8 cellular contexts compared by ENCODE assay signal in the genomic region with DNA sequence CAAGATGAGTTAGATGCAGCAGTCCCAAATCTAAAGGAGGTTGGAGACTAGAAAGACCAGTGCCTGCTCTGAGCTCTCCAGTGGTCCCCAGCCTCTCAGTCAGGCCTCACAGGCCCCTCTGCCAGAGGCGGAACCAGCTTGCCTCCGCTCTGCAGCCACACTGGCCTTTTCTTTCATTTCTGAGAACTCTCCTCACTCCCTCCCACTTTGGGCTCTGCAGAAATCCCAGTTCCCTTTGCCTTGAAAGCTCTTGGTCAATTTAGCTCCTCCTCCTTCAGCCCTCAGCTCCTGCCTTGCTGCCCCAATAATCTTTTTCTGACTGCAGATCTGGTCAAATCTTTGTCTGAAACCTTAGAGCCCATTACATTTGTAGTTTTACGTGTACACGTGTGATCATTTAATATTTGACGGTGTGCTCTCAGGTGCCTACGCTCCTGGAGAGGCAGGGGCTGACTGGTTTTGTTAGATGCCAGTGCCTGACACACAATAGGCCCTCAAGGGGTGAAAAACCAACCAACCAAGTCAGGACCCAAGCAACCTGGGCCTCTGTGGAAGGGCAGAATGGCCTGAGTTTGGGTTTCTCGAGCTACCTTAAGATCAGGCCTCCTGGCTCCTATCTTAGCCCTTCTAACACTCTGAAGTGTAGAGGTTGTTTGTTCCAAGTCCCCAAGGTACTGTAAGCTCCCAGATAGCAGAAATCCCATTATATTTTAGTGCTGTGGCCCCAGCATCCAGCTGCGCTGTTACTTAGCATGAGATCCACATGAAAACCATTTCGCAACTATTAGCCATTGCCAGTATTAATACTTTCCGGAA. TPM values are rescaled to one million over a fixed set of nuclear protein-coding genes. Genes with fewer than 3 reads are reported as not detected.
A peak's percentile ranks its signal among the peaks of the same experiment; 100 is the strongest.
DNase-seq lines count a peak whose midpoint lies in the region; ATAC-seq, FAIRE-seq and TF ChIP-seq lines count a peak whose summit lies in the region.

No MANE protein-coding gene starts in this region.

- H3K27me3 ChIP-seq in duodenal mucosa (ENCODE audit: control insufficient read depth in 1 of 2, insufficient read depth in 2 of 2, low read length in 2 of 2) (no peaks in the 10 kb centered on the region), upper lobe of right lung (no peaks in the 10 kb centered on the region)

- H3K4me1 ChIP-seq in duodenal mucosa (ENCODE audit: control insufficient read depth in 1 of 2, insufficient read depth in 2 of 2, low read length in 2 of 2), result peaks cover 37 to 43% of the 10 kb centered on the region in 2 donors
- peaks cover 57% of the 10 kb centered on the region for H3K4me1 ChIP-seq in upper lobe of right lung

- peak; percentile 79 for DNase-seq in GF-D8 (lab: John Stamatoyannopoulos, UW)
- peak; percentile 38 for DNase-seq in NOMO-1 treated with DMSO at 0.1 percent for 48 hours (lab: John Stamatoyannopoulos, UW; ENCODE audit: unreplicated experiment)
- DNase-seq in memory B cell (ENCODE audit: low spot score in 2 of 2), result no peak
- DNase-seq in upper lobe of right lung, result peak; percentile 75
- no peak for DNase-seq in HTR-8/SVneo (ENCODE audit: insufficient read length, low spot score)
- DNase-seq in NCI-H1048 (lab: John Stamatoyannopoulos, UW), result no peak

- ATAC-seq in memory B cell (ENCODE audit: low read depth), result no peak
- peak; percentile 53 for ATAC-seq in upper lobe of right lung
- no peak for ATAC-seq in HG03460 (IDR thresholded peaks at IDR 0.05; ENCODE audit: unreplicated experiment)

- H3K27me3 Mint-ChIP-seq in memory B cell, result peaks cover 1% of the 10 kb centered on the region

- peaks cover 22% of the 10 kb centered on the region for H3K4me1 Mint-ChIP-seq in memory B cell

- intact Hi-C loops in upper lobe of right lung (cut with DNase I), result no loop called here

- no peaks in the 10 kb centered on the region for H3K36me3 Mint-ChIP-seq in memory B cell

- H3K4me3 ChIP-seq in duodenal mucosa (ENCODE audit: low read depth in 1 of 2, low read length in 2 of 2), result peak overlapping the region; percentile 93 to 94
- H3K4me3 ChIP-seq in upper lobe of right lung, result peak overlapping the region; percentile 96

- TF ChIP-seq CTCF in upper lobe of right lung (IDR thresholded peaks at IDR 0.05), result no peak

- H3K9ac ChIP-seq in duodenal mucosa (ENCODE audit: low read depth in 1 of 2, low read length in 2 of 2), result peak overlapping the region; percentile 76 to 94

- no peaks in the 10 kb centered on the region for H3K9me3 Mint-ChIP-seq in memory B cell

- H3K9me3 ChIP-seq in duodenal mucosa (ENCODE audit: control insufficient read depth in 1 of 2, low read length in 2 of 2) (no peaks in the 10 kb centered on the region), upper lobe of right lung (no peaks in the 10 kb centered on the region)

- no peak for FAIRE-seq in HTR-8/SVneo (lab: Jason Lieb, UNC)

- H3K36me3 ChIP-seq in duodenal mucosa (ENCODE audit: control insufficient read depth in 1 of 2, insufficient read depth in 2 of 2, low read length in 2 of 2) (no peaks in the 10 kb centered on the region), upper lobe of right lung (no peaks in the 10 kb centered on the region)

- H3K27ac Mint-ChIP-seq in memory B cell, result no peak overlapping the region

- peak overlapping the region; percentile 60 for H3K27ac ChIP-seq in duodenal mucosa (ENCODE audit: low read depth, low read length)
- peak overlapping the region; percentile 95 for H3K27ac ChIP-seq in upper lobe of right lung

- peak overlapping the region; percentile 94 for H3K4me3 Mint-ChIP-seq in memory B cell

RNA-seq across cellular contexts. Expression of gene NUDT4, which starts 1.1 kb away (rescaled TPM):
- total RNA-seq in upper lobe of right lung, result 52.2 TPM

Comparison
In these comparisons a context has a peak if more than half of its experiments do, and no peak if none do; other contexts are left out.
1. DNase-seq: peak in GF-D8 (single experiment), NOMO-1 treated with DMSO at 0.1 percent for 48 hours (single experiment) and upper lobe of right lung (single experiment); none in memory B cell (0 of 2), HTR-8/SVneo (single experiment) and NCI-H1048 (single experiment).